7 cellular contexts compared by ENCODE assay signal in genomic region chr12:89266574-89266973, GRCh38.
DNase-seq lines count a peak whose midpoint lies in the region; ATAC-seq, FAIRE-seq and TF ChIP-seq lines count a peak whose summit lies in the region.
"Not testable (repeated sequence)": the region's sequence is repeated elsewhere in the genome, so short reads cannot be mapped to it uniquely, and the experiment has no call there.

No MANE protein-coding gene starts in this region.

- H3K27ac ChIP-seq in K562 (ENCODE audit: extremely low read depth, low read depth, low read length), result not testable (repeated sequence)
- H3K27ac ChIP-seq in neutrophil, result peak overlapping the region; percentile 82

- not testable (repeated sequence) for TF ChIP-seq EP300 in K562 (IDR thresholded peaks at IDR 0.05; ENCODE audit: low read length)

- H3K27ac Mint-ChIP-seq in CD14-positive monocyte, result peak overlapping the region; percentile 82 to 95 (median 91)
- H3K27ac Mint-ChIP-seq in naive B cell, result peak overlapping the region in 4 of 6 donors; percentile 47 to 92 (median 84)

- not testable (repeated sequence) for DNase-seq in CD14-positive monocyte (ENCODE audit: low spot score); K562 (ENCODE audit: extremely low read depth in 1 of 4, low spot score in 3 of 4); naive B cell
- peak; percentile 74 for DNase-seq in MV-4-11 (lab: John Stamatoyannopoulos, UW)
- peak; percentile 10 for DNase-seq in UCSD-AML1 (lab: John Stamatoyannopoulos, UW; ENCODE audit: unreplicated experiment)
- DNase-seq in Right ventricle myocardium superior, result peak; percentile 37

- in situ Hi-C loops in K562 (cut with MboI), result not testable (repeated sequence)

- not testable (repeated sequence) for H3K27me3 ChIP-seq in K562 (ENCODE audit: control insufficient read depth in 2 of 2, insufficient read depth in 2 of 2, low read length in 2 of 2); neutrophil

- not testable (repeated sequence) for FAIRE-seq in K562 (lab: Jason Lieb, UNC)

- not testable (repeated sequence) for BruUV-seq in K562 (replicated peaks; lab: Mats Ljungman, UMichigan)

- H3K36me3 ChIP-seq in K562 (ENCODE audit: control insufficient read depth, insufficient read depth, low read length); neutrophil: not testable (repeated sequence)

- CTCF ChIA-PET in K562 (lab: Yijun Ruan, JAX; ENCODE audit: low intra/inter-chr PET ratio), result not testable (repeated sequence)

- peak overlapping the region; percentile 31 to 67 for H3K4me3 Mint-ChIP-seq in CD14-positive monocyte
- H3K4me3 Mint-ChIP-seq in naive B cell, result peak overlapping the region in 7 of 8 donors; percentile 10 to 89 (median 70)

- H3K9me3 ChIP-seq in K562 (replicated peaks; ENCODE audit: control insufficient read depth, insufficient read depth, low read depth, low read length); neutrophil: not testable (repeated sequence)

- intact Hi-C loops in CD14-positive monocyte (cut with micrococcal nuclease), result loop anchor here (5.0 to 10.0 kb wide), 4 partner anchors 88 to 212 kb away; partner anchors contain the start of gene DUSP6 (in 1 of the 2)
- intact Hi-C loops in K562 (cut with micrococcal nuclease); Right ventricle myocardium superior (cut with DNase I): not testable (repeated sequence)

- POLR2A ChIA-PET in K562 (lab: Yijun Ruan, JAX), result interaction anchor here (1.0 kb wide), 1 partner anchor 8 kb away, joined by 3 read pairs; no protein-coding TSS in a partner anchor

- not testable (repeated sequence) for ATAC-seq in K562; Right ventricle myocardium superior (ENCODE audit: poor library complexity)
- ATAC-seq in naive B cell (ENCODE audit: low read depth in 2 of 2), result peak in 1 of 2 donors; percentile 36

- H3K9me3 Mint-ChIP-seq in CD14-positive monocyte, naive B cell: not testable (repeated sequence)

- not testable (repeated sequence) for H3K4me1 ChIP-seq in K562 (replicated peaks in 1 of 2; ENCODE audit: control insufficient read depth in 2 of 2, insufficient read depth in 2 of 2, low read length in 2 of 2)
- H3K4me1 ChIP-seq in neutrophil (ENCODE audit: control insufficient read depth in 1 of 2, insufficient read depth in 1 of 2, low read depth in 1 of 2, low read length in 1 of 2), result peaks cover 12 to 20% of the 10 kb centered on the region in 2 experiments

- H3K4me1 Mint-ChIP-seq in CD14-positive monocyte (peaks cover 38% of the 10 kb centered on the region), naive B cell (peaks cover 9 to 13% (median 10%) of the 10 kb centered on the region in 3 donors)

- not testable (repeated sequence) for H3K79me2 ChIP-seq in K562 (ENCODE audit: control insufficient read depth, insufficient read depth, low read length)

- H3K9ac ChIP-seq in K562 (ENCODE audit: insufficient read depth in 1 of 2, low read depth in 2 of 2, low read length in 2 of 2), result not testable (repeated sequence)

- not testable (repeated sequence) for H3K4me3 ChIP-seq in K562
- H3K4me3 ChIP-seq in neutrophil (ENCODE audit: low read depth in 1 of 2, low read length in 1 of 2), result peak overlapping the region in 1 of 2 experiments; percentile 31

- not testable (repeated sequence) for H3K4me2 ChIP-seq in K562 (ENCODE audit: insufficient read depth, low read length)

- 17% methylated on average over 14 of the region's 14 CpGs for WGBS in K562 (ENCODE audit: insufficient coverage, low coverage, missing lambda C conversion rate)

- H2AFZ ChIP-seq in K562 (ENCODE audit: low read depth, low read length), result not testable (repeated sequence)

- H3K27me3 Mint-ChIP-seq in CD14-positive monocyte (ENCODE audit: low read depth in 3 of 3); naive B cell: not testable (repeated sequence)

- TF ChIP-seq RAD21 in K562 (CRISPR knock-in tag; conservative IDR thresholded peaks at IDR 0.05 in 1 of 2, IDR thresholded peaks at IDR 0.05 in 1 of 2), result not testable (repeated sequence)

- not testable (repeated sequence) for TF ChIP-seq CTCF in CD14-positive monocyte (IDR thresholded peaks at IDR 0.05); K562 (IDR thresholded peaks at IDR 0.05 in 2 of 3, conservative IDR thresholded peaks at IDR 0.05 in 1 of 3; ENCODE audit: insufficient read depth in 2 of 3, low read depth in 1 of 3, low read length in 3 of 3); neutrophil (IDR thresholded peaks at IDR 0.05)

- not testable (repeated sequence) for H4K20me1 ChIP-seq in K562 (replicated peaks; ENCODE audit: control insufficient read depth, insufficient read depth, low read length)

- H3K36me3 Mint-ChIP-seq in CD14-positive monocyte, naive B cell: not testable (repeated sequence)

- H3K9me1 ChIP-seq in K562 (ENCODE audit: control insufficient read depth, insufficient read depth, low read length), result not testable (repeated sequence)

- not testable (repeated sequence) for TF ChIP-seq POLR2A in K562 (conservative IDR thresholded peaks at IDR 0.05)

TF ChIP-seq in K562, 482 proteins besides CTCF, POLR2A, EP300 and RAD21:
- TF ChIP-seq NR4A1 (CRISPR knock-in tag; IDR thresholded peaks at IDR 0.05), result not testable (repeated sequence)
- TF ChIP-seq NR4A1 (tag; IDR thresholded peaks at IDR 0.05) (0 out of 2 replicates have a peak, but pooled peaks have one; percentile 42), MEF2D (tag; conservative IDR thresholded peaks at IDR 0.05; ENCODE audit: low read depth) (0 out of 2 replicates have a peak, but pooled peaks have one; percentile 41), ZBTB33 (CRISPR knock-in tag; IDR thresholded peaks at IDR 0.05) (peak; percentile 86)
